8 cellular contexts compared by ENCODE assay signal in genomic region chr16:50025544-50025931, GRCh38. TPM values are rescaled to one million over a fixed set of nuclear protein-coding genes. Genes with fewer than 3 reads are reported as not detected.
DNase-seq lines count a peak whose midpoint lies in the region; ATAC-seq, FAIRE-seq and TF ChIP-seq lines count a peak whose summit lies in the region.

No MANE protein-coding gene starts in this region.

- H3K9me2 ChIP-seq in PC-3 (replicated peaks; ENCODE audit: low read length): no peaks in the 10 kb centered on the region

- no peaks in the 10 kb centered on the region for H4K20me1 ChIP-seq in PC-3 (ENCODE audit: low read length)

- in situ Hi-C loops in astrocyte of the cerebellum (cut with HindIII; ENCODE audit: low sequenced_read_pairs): no loop called here

- H3K9ac ChIP-seq in PC-3 (ENCODE audit: low read length): peak overlapping the region; percentile 87

- H3F3A ChIP-seq in PC-3 (ENCODE audit: low read length, unreplicated experiment): no peaks in the 10 kb centered on the region

- no peak for FAIRE-seq in frontal cortex (lab: Jason Lieb, UNC)

- CTCF ChIA-PET in GM10248 (lab: Yijun Ruan, JAX) (interaction anchor here (0.6 to 7.6 kb wide), 96 partner anchors 8 to 786 kb away, joined by 3 to 177 read pairs (median 5); partner anchors contain the start of genes BRD7 and HEATR3), HEK293 (lab: Yijun Ruan, JAX) (interaction anchor here (0.6 to 3.4 kb wide), 40 partner anchors 8 to 618 kb away, joined by 3 to 44 read pairs (median 4); no protein-coding TSS in a partner anchor), PC-3 (lab: Charles Lee) (interaction anchor here (0.5 to 1.1 kb wide), 7 partner anchors 12 to 335 kb away, joined by 3 to 16 read pairs (median 3); partner anchors contain the start of gene HEATR3)

- H3K4me3 ChIP-seq in HEK293 (ENCODE audit: low read depth, low read length) (peak overlapping the region; percentile 84), PC-3 (ENCODE audit: low read length) (peak overlapping the region; percentile 95), astrocyte of the cerebellum (ENCODE audit: low read depth, low read length) (peak overlapping the region; percentile 94), kidney epithelial cell (ENCODE audit: low read depth, low read length) (peak overlapping the region; percentile 73)

- TF ChIP-seq CTCF in GM10248 (IDR thresholded peaks at IDR 0.05; ENCODE audit: control extremely low read depth, extremely low read depth, low read depth, missing control alignments): no peak
- TF ChIP-seq CTCF in HEK293 (tag by site-specific recombination; IDR thresholded peaks at IDR 0.05): no peak
- no peak for TF ChIP-seq CTCF in PC-3 (conservative IDR thresholded peaks at IDR 0.05; ENCODE audit: low read depth, low read length)
- no peak for TF ChIP-seq CTCF in astrocyte of the cerebellum (IDR thresholded peaks at IDR 0.05; ENCODE audit: low read depth, low read length, missing control alignments)
- no peak for TF ChIP-seq CTCF in kidney epithelial cell (IDR thresholded peaks at IDR 0.05; ENCODE audit: insufficient read depth, low read length, poor library complexity, severe bottlenecking)

- ATAC-seq in PC-3 (peak; percentile 18; the same call in 1 of the 2 replicates), HG03571 (IDR thresholded peaks at IDR 0.05; ENCODE audit: unreplicated experiment) (no peak)

- H3K9me3 ChIP-seq in HEK293 (ENCODE audit: control insufficient read depth, insufficient read depth, low read depth, low read length) (no peaks in the 10 kb centered on the region), PC-3 (ENCODE audit: low read length) (no peaks in the 10 kb centered on the region)

- peak overlapping the region; percentile 93 for H2AFZ ChIP-seq in PC-3 (ENCODE audit: low read length)

- no TSS peak for BruUV-seq in PC-3 (replicated peaks; lab: Mats Ljungman, UMichigan)

- H3K4me2 ChIP-seq in PC-3 (ENCODE audit: low read length): peak overlapping the region; percentile 87

- H3K4me1 ChIP-seq in HEK293 (ENCODE audit: control insufficient read depth, insufficient read depth, low read length): peaks cover 4% of the 10 kb centered on the region; the same call in 1 of the 2 replicates
- H3K4me1 ChIP-seq in PC-3 (ENCODE audit: insufficient read depth, low read length): peaks cover 6% of the 10 kb centered on the region

- intact Hi-C loops in PC-3 (cut with micrococcal nuclease): loop anchor here (1.0 to 10.0 kb wide), 5 partner anchors 42 to 640 kb away; partner anchors contain the start of genes BRD7 and HEATR3

- H3K36me3 ChIP-seq in HEK293 (ENCODE audit: control insufficient read depth in 2 of 2, insufficient read depth in 1 of 2, low read length in 2 of 2) (peaks cover 8 to 20% of the 10 kb centered on the region in 2 experiments), PC-3 (ENCODE audit: low read depth, low read length) (peaks cover 4% of the 10 kb centered on the region; the same call in 1 of the 2 replicates), kidney epithelial cell (ENCODE audit: control insufficient read depth, insufficient read depth, low read length) (no peaks in the 10 kb centered on the region)

- POLR2A ChIA-PET in GM10248 (lab: Yijun Ruan, JAX) (interaction anchor here (1.2 kb wide), 1 partner anchor 185 kb away, joined by 4 read pairs; no protein-coding TSS in a partner anchor), HEK293 (lab: Yijun Ruan, JAX) (interaction anchor here (0.7 to 2.1 kb wide), 8 partner anchors 24 to 260 kb away, joined by 3 to 14 read pairs (median 4); partner anchors contain the start of gene HEATR3), PC-3 (lab: Charles Lee; ENCODE audit: unreplicated experiment) (interaction anchor here (0.6 to 1.1 kb wide), 2 partner anchors 41 to 377 kb away, joined by 3 read pairs; partner anchors contain the start of gene HEATR3)

- peak; percentile 32 for DNase-seq in GM10248 (ENCODE audit: extremely low spot score)
- DNase-seq in PC-3: peak; percentile 3
- peak; percentile 5 for DNase-seq in astrocyte of the cerebellum (ENCODE audit: low read depth)
- peak; percentile 10 for DNase-seq in kidney epithelial cell (ENCODE audit: low read depth)
- peak; percentile 2 to 7 for DNase-seq in stimulated activated CD4-positive, alpha-beta T cell treated with anti-CD3 and anti-CD28 coated beads, Interleukin-4, amount 100 ng/mL, for 48 hours (ENCODE audit: low read depth in 2 of 2)
- DNase-seq in frontal cortex (ENCODE audit: low spot score in 2 of 2): no peak

- H3K79me2 ChIP-seq in PC-3 (ENCODE audit: low read length): peaks cover 19% of the 10 kb centered on the region

- 0 out of 2 replicates have a peak, but pooled peaks cover 2% of the 10 kb centered on the region for H3K27me3 ChIP-seq in PC-3 (ENCODE audit: low read length)
- H3K27me3 ChIP-seq in kidney epithelial cell (ENCODE audit: control insufficient read depth, insufficient read depth, low read length): no peaks in the 10 kb centered on the region

- H3K27ac ChIP-seq in HEK293 (ENCODE audit: extremely low read depth, low read depth, low read length) (peak overlapping the region; percentile 54; the same call in 1 of the 2 replicates), PC-3 (ENCODE audit: low read length) (no peak overlapping the region)

TF ChIP-seq in HEK293, 187 proteins besides CTCF, POLR2A, EP300 and RAD21:
- TF ChIP-seq PRDM1 (tag by site-specific recombination; IDR thresholded peaks at IDR 0.05) (0 out of 2 replicates have a peak, but pooled peaks have one; percentile 20), ZNF214 (tag by site-specific recombination; IDR thresholded peaks at IDR 0.05; ENCODE audit: borderline replicate concordance) (no peak), ZNF335 (tag by site-specific recombination; conservative IDR thresholded peaks at IDR 0.05) (peak; percentile 87)

RNA-seq across cellular contexts. Expression of gene CNEP1R1, which starts 0.5 kb away (rescaled TPM):
- 7.0 and 10.5 TPM in 2 replicates for total RNA-seq in PC-3 (2014; rRNA removed)
- total RNA-seq in kidney epithelial cell: 18.0 and 23.9 TPM in 2 replicates
- total RNA-seq in frontal cortex: 74.6 TPM

RNA-seq across cellular contexts. Expression of gene HEATR3, which starts 40.2 kb away (rescaled TPM):
- total RNA-seq in PC-3 (2014; rRNA removed): 18.7 and 19.0 TPM in 2 replicates
- 19.1 and 19.4 TPM in 2 replicates for total RNA-seq in kidney epithelial cell
- 36.7 TPM for total RNA-seq in frontal cortex

Comparison
In these comparisons a context has a peak if more than half of its experiments do, and no peak if none do; other contexts are left out.
1. DNase-seq: peak in GM10248 (single experiment), PC-3 (single experiment), astrocyte of the cerebellum (single experiment), kidney epithelial cell (single experiment) and stimulated activated CD4-positive, alpha-beta T cell treated with anti-CD3 and anti-CD28 coated beads, Interleukin-4, amount 100 ng/mL, for 48 hours (2 of 2); none in frontal cortex (0 of 2).
2. Peak in every context shown above with its lines, with median percentiles within 50 percentile points of each other: H3K4me3 ChIP-seq.